Comparison of ENCODE assay signal across 8 cellular contexts in genomic region chr1:23555225-23555801, GRCh38. TPM values are rescaled to one million over a fixed set of nuclear protein-coding genes. Genes with fewer than 3 reads are reported as not detected.
DNase-seq lines count a peak whose midpoint lies in the region; ATAC-seq and TF ChIP-seq lines count a peak whose summit lies in the region.

No MANE protein-coding gene starts in this region.

- peak overlapping the region; percentile 53 for H3K4me3 ChIP-seq in CD8-positive, alpha-beta memory T cell (ENCODE audit: low read length)
- H3K4me3 ChIP-seq in thoracic aorta: peak overlapping the region; percentile 93

- no peaks in the 10 kb centered on the region for H3K9me3 Mint-ChIP-seq in CD8-positive, alpha-beta memory T cell
- no peaks in the 10 kb centered on the region for H3K9me3 Mint-ChIP-seq in IgD-negative memory B cell

- peaks cover 48 to 66% (median 61%) of the 10 kb centered on the region in 3 donors for H3K4me1 Mint-ChIP-seq in CD8-positive, alpha-beta memory T cell
- H3K4me1 Mint-ChIP-seq in IgD-negative memory B cell: peaks cover 42 to 58% (median 43%) of the 10 kb centered on the region in 3 donors

- no peaks in the 10 kb centered on the region for H3K27me3 ChIP-seq in CD8-positive, alpha-beta memory T cell (ENCODE audit: insufficient read depth, low read length, poor library complexity, severe bottlenecking)
- H3K27me3 ChIP-seq in layer of hippocampus (ENCODE audit: control insufficient read depth, insufficient read depth, low read length) (no peaks in the 10 kb centered on the region), thoracic aorta (replicated peaks; ENCODE audit: insufficient read depth) (no peaks in the 10 kb centered on the region)

- no peaks in the 10 kb centered on the region for H3K9me3 ChIP-seq in CD8-positive, alpha-beta memory T cell (ENCODE audit: low read length)
- H3K9me3 ChIP-seq in thoracic aorta: no peaks in the 10 kb centered on the region

- DNase-seq in CD8-positive, alpha-beta memory T cell: no peak
- DNase-seq in thoracic aorta (ENCODE audit: low spot score): no peak
- no peak for DNase-seq in activated CD4-positive, alpha-beta T cell treated with anti-CD3 and anti-CD28 coated beads for 48 hours
- DNase-seq in stimulated activated naive CD4-positive, alpha-beta T cell treated with Interleukin-2 at 50 U/mL for 16 hours (lab: John Stamatoyannopoulos, UW): no peak

- peak overlapping the region; percentile 82 to 94 (median 87) for H3K4me3 Mint-ChIP-seq in CD8-positive, alpha-beta memory T cell
- peak overlapping the region; percentile 89 to 98 (median 94) for H3K4me3 Mint-ChIP-seq in IgD-negative memory B cell

- POLR2A ChIA-PET in CD8-positive, alpha-beta memory T cell (lab: Charles Lee): interaction anchor here (0.6 to 2.7 kb wide), 16 partner anchors 10 to 187 kb away, joined by 3 to 30 read pairs (median 6); partner anchors contain the start of gene E2F2

- peaks cover 47% of the 10 kb centered on the region for H3K4me1 ChIP-seq in CD8-positive, alpha-beta memory T cell (ENCODE audit: insufficient read depth, low read length)
- peaks cover 13 to 25% of the 10 kb centered on the region in 2 donors for H3K4me1 ChIP-seq in thoracic aorta (ENCODE audit: control insufficient read depth in 1 of 2, low read depth in 2 of 2)

- ATAC-seq in thoracic aorta (ENCODE audit: insufficient number of reproducible peaks, low FRiP score, low read depth) (no peak), GM21423 (IDR thresholded peaks at IDR 0.05; ENCODE audit: unreplicated experiment) (no peak)

- peaks cover 0 to 7% of the 10 kb centered on the region in 2 donors for H3K27me3 Mint-ChIP-seq in CD8-positive, alpha-beta memory T cell
- no peaks in the 10 kb centered on the region for H3K27me3 Mint-ChIP-seq in IgD-negative memory B cell

- H3K36me3 Mint-ChIP-seq in CD8-positive, alpha-beta memory T cell: peaks cover 0 to 9% (median 1%) of the 10 kb centered on the region in 3 donors
- peaks cover 2% of the 10 kb centered on the region for H3K36me3 Mint-ChIP-seq in IgD-negative memory B cell

- no peaks in the 10 kb centered on the region for H3K36me3 ChIP-seq in CD8-positive, alpha-beta memory T cell (ENCODE audit: insufficient read depth, low read length)
- H3K36me3 ChIP-seq in thoracic aorta: peaks cover 13% of the 10 kb centered on the region

- peak overlapping the region; percentile 80 for H3K27ac ChIP-seq in CD8-positive, alpha-beta memory T cell (ENCODE audit: low read depth, low read length)
- H3K27ac ChIP-seq in angular gyrus (ENCODE audit: low read depth, low read length) (peak overlapping the region; percentile 79), layer of hippocampus (ENCODE audit: low read depth, low read length) (peak overlapping the region; percentile 91), thoracic aorta (peak overlapping the region; percentile 92 to 94)

- CTCF ChIA-PET in CD8-positive, alpha-beta memory T cell (lab: Charles Lee): interaction anchor here (0.8 to 13.0 kb wide), 20 partner anchors 8 to 80 kb away, joined by 3 to 268 read pairs (median 6); no protein-coding TSS in a partner anchor

- no peak for TF ChIP-seq CTCF in thoracic aorta (IDR thresholded peaks at IDR 0.05)

- peak overlapping the region; percentile 50 to 94 (median 88) for H3K27ac Mint-ChIP-seq in CD8-positive, alpha-beta memory T cell
- peak overlapping the region; percentile 93 to 100 (median 98) for H3K27ac Mint-ChIP-seq in IgD-negative memory B cell

RNA-seq across cellular contexts. Expression of gene ID3, which starts 4.0 kb away (rescaled TPM):
- total RNA-seq in CD8-positive, alpha-beta memory T cell: 10 to 100 TPM; 18.4 to 19.3 TPM
- polyA plus RNA-seq in CD8-positive, alpha-beta memory T cell: 4.7 TPM
- 74.0 TPM for polyA plus RNA-seq in IgD-negative memory B cell
- 100 to 1,000 TPM; 309 to 692 TPM for total RNA-seq in thoracic aorta

RNA-seq across cellular contexts. Expression of gene E2F2, which starts 24.3 kb away (rescaled TPM):
- 10 to 100 TPM; 19.1 to 19.6 TPM for total RNA-seq in CD8-positive, alpha-beta memory T cell
- 0.76 TPM for polyA plus RNA-seq in CD8-positive, alpha-beta memory T cell
- polyA plus RNA-seq in IgD-negative memory B cell: 2.2 TPM
- under 1 TPM; 0.14 to 0.35 TPM for total RNA-seq in thoracic aorta

Comparison
In these comparisons a context has a peak if more than half of its experiments do, and no peak if none do; other contexts are left out.
1. RNA of gene ID3, which starts 4.0 kb away (total RNA-seq): 309 to 692 TPM in thoracic aorta; 18.4 to 19.3 TPM in CD8-positive, alpha-beta memory T cell; every median in the first group is over 10 times any median in the second.
2. RNA of gene E2F2, which starts 24.3 kb away (total RNA-seq): 19.1 to 19.6 TPM in CD8-positive, alpha-beta memory T cell; 0.14 to 0.35 TPM in thoracic aorta; every median in the first group is over 10 times any median in the second.
3. Peak in every context shown above with its lines, with median percentiles within 50 percentile points of each other: H3K27ac ChIP-seq.